21 cellular contexts compared by ENCODE assay signal in genomic region chr20:46240065-46240464, GRCh38.
"Had no signal": no experiment of that assay in that cellular context is flagged by ENCODE, and none has a peak within 500 bp of the region (broad histone marks: within the 10 kb centered on the region; RNA-seq: fewer than 3 reads in every experiment).

No MANE protein-coding gene starts in this region.

- H3K4me1 Mint-ChIP-seq: naive B cell, nephron progenitor cell had no signal

- H3K4me3 ChIP-seq: esophagus squamous epithelium, gastroesophageal sphincter, lung, sigmoid colon, skin epidermis, tibial artery, upper lobe of left lung, uterus had no signal

- H3K27me3 ChIP-seq: upper lobe of left lung had no signal

- DNase-seq: esophagus squamous epithelium; foreskin fibroblast; glutamatergic neuron; left colon; left ventricle myocardium superior; mesenchymal stem cell; midbrain; naive B cell; nephron progenitor cell; sigmoid colon; stimulated activated CD4-positive, alpha-beta T cell treated with anti-CD3 and anti-CD28 coated beads, Interleukin-2, amount 100 ng/mL, for 24 hours; stimulated activated CD4-positive, alpha-beta T cell treated with anti-CD3 and anti-CD28 coated beads, Interleukin-4, amount 100 ng/mL, for 4 hours; stimulated activated naive CD4-positive, alpha-beta T cell treated with Interleukin-2 at 50 U/mL for 16 hours; tibial artery; uterus had no signal

- H3K27ac ChIP-seq: esophagus squamous epithelium, gastroesophageal sphincter, neutrophil, sigmoid colon, skin epidermis, tibial artery, upper lobe of left lung, uterus had no signal

- H3K9me3 ChIP-seq: esophagus squamous epithelium, gastroesophageal sphincter, neutrophil, sigmoid colon, tibial artery, upper lobe of left lung, uterus had no signal

- H3K27ac Mint-ChIP-seq: dendritic cell treated with granulocyte-macrophage colony-stimulating factor and Interleukin-4, amounts not matched to agents 40 ng/mL and 50 ng/mL, for 4 days; naive B cell; nephron progenitor cell had no signal

- H3K36me3 Mint-ChIP-seq: naive B cell had no signal

- H3K4me1 ChIP-seq: esophagus squamous epithelium, gastroesophageal sphincter, sigmoid colon, tibial artery, upper lobe of left lung, uterus had no signal

- H3K36me3 ChIP-seq: esophagus squamous epithelium, gastroesophageal sphincter, neutrophil, sigmoid colon, tibial artery, upper lobe of left lung, uterus had no signal

- ATAC-seq: gastroesophageal sphincter, left colon, left ventricle myocardium superior had no signal

- H3K9me3 Mint-ChIP-seq: dendritic cell treated with granulocyte-macrophage colony-stimulating factor and Interleukin-4, amounts not matched to agents 40 ng/mL and 50 ng/mL, for 4 days; nephron progenitor cell had no signal

- H3K4me3 Mint-ChIP-seq: dendritic cell treated with granulocyte-macrophage colony-stimulating factor and Interleukin-4, amounts not matched to agents 40 ng/mL and 50 ng/mL, for 4 days; nephron progenitor cell had no signal
